In genomic region chr15:64690008-64690407, GRCh38 we compare ENCODE assay signal across 18 cellular contexts.
A peak's percentile ranks its signal among the peaks of the same experiment; 100 is the strongest.
DNase-seq lines count a peak whose midpoint lies in the region; ATAC-seq and TF ChIP-seq lines count a peak whose summit lies in the region.
"Had no signal": no experiment of that assay in that cellular context is flagged by ENCODE, and none has a peak within 500 bp of the region (broad histone marks: within the 10 kb centered on the region; RNA-seq: fewer than 3 reads in every experiment).

No MANE protein-coding gene starts in this region.

- no peaks in the 10 kb centered on the region for H3K27me3 ChIP-seq in WERI-Rb-1 (ENCODE audit: insufficient read depth, low read depth, severe bottlenecking)
- no peaks in the 10 kb centered on the region for H3K27me3 ChIP-seq in gastrocnemius medialis
- no peaks in the 10 kb centered on the region for H3K27me3 ChIP-seq in lower lobe of right lung (ENCODE audit: low read depth)
- H3K27me3 ChIP-seq: BLaER1 treated with 17β-estradiol and CSF1 and Interleukin-3, amounts not matched to agents 10 nM and 100 nM had no signal

- intact Hi-C loops in gastrocnemius medialis (cut with DNase I; ENCODE audit: low total_unique reads) (no loop called here), lower lobe of right lung (cut with DNase I) (no loop called here)

- no peak for TF ChIP-seq POLR2A in gastrocnemius medialis (IDR thresholded peaks at IDR 0.05)

- peak in 1 of 2 donors; percentile 51 for ATAC-seq in gastrocnemius medialis
- ATAC-seq in HG03025 (IDR thresholded peaks at IDR 0.05; ENCODE audit: low FRiP score, unreplicated experiment): no peak
- no peak for ATAC-seq in lower lobe of right lung

- H3K4me1 ChIP-seq in gastrocnemius medialis (peaks cover 68 to 69% of the 10 kb centered on the region in 2 donors), lower lobe of right lung (peaks cover 33% of the 10 kb centered on the region)

- H3K36me3 ChIP-seq in WERI-Rb-1: peaks cover 84% of the 10 kb centered on the region
- peaks cover 0 to 21% of the 10 kb centered on the region in 2 donors for H3K36me3 ChIP-seq in gastrocnemius medialis
- H3K36me3 ChIP-seq in lower lobe of right lung: peaks cover 63% of the 10 kb centered on the region

- no peak overlapping the region for H3K4me3 Mint-ChIP-seq in glutamatergic neuron (ENCODE audit: unreplicated experiment)
- H3K4me3 Mint-ChIP-seq: H9 had no signal

- no peak for TF ChIP-seq CTCF in WERI-Rb-1 (IDR thresholded peaks at IDR 0.05; ENCODE audit: low read depth, low read length)
- no peak for TF ChIP-seq CTCF in glutamatergic neuron (IDR thresholded peaks at IDR 0.05; ENCODE audit: partially characterized antibody, unreplicated experiment)
- TF ChIP-seq CTCF in gastrocnemius medialis (IDR thresholded peaks at IDR 0.05 in 4 of 5, conservative IDR thresholded peaks at IDR 0.05 in 1 of 5): no peak
- TF ChIP-seq CTCF in lower lobe of right lung (IDR thresholded peaks at IDR 0.05): no peak

- H3K27ac ChIP-seq in WERI-Rb-1 (peak overlapping the region; percentile 56), gastrocnemius medialis (peak overlapping the region; percentile 77 to 95 (median 86)), lower lobe of right lung (no peak overlapping the region)
- H3K27ac ChIP-seq: 22Rv1 had no signal

- H3K36me3 Mint-ChIP-seq in glutamatergic neuron (ENCODE audit: unreplicated experiment): no peaks in the 10 kb centered on the region

- peak overlapping the region; percentile 55 for H3K27ac Mint-ChIP-seq in glutamatergic neuron (ENCODE audit: unreplicated experiment)

- H3K9me3 ChIP-seq in WERI-Rb-1 (ENCODE audit: severe bottlenecking) (no peaks in the 10 kb centered on the region), gastrocnemius medialis (no peaks in the 10 kb centered on the region), lower lobe of right lung (no peaks in the 10 kb centered on the region)
- H3K9me3 ChIP-seq: BLaER1 treated with 17β-estradiol and CSF1 and Interleukin-3, amounts not matched to agents 10 nM and 100 nM had no signal

- peaks cover 24% of the 10 kb centered on the region for H3K27me3 Mint-ChIP-seq in glutamatergic neuron (ENCODE audit: unreplicated experiment)

- H3K9me3 Mint-ChIP-seq in glutamatergic neuron (ENCODE audit: unreplicated experiment): peaks cover 22% of the 10 kb centered on the region
- H3K9me3 Mint-ChIP-seq: H9 had no signal

- peaks cover 18% of the 10 kb centered on the region for H3K4me1 Mint-ChIP-seq in glutamatergic neuron (ENCODE audit: low read depth, unreplicated experiment)

- in situ Hi-C loops in gastrocnemius medialis (cut with MboI; ENCODE audit: low sequenced_read_pairs in 4 of 4): no loop called here

- DNase-seq in DMS 273 (lab: John Stamatoyannopoulos, UW; ENCODE audit: unreplicated experiment) (peak; percentile 5), DMS 273 treated with DMSO at 0.1 percent for 48 hours (lab: John Stamatoyannopoulos, UW) (no peak), WERI-Rb-1 (peak; percentile 49), glutamatergic neuron (no peak), gastrocnemius medialis (no peak), NCI-H2196 treated with DMSO at 0.1 percent for 48 hours (lab: John Stamatoyannopoulos, UW; ENCODE audit: unreplicated experiment) (no peak), lower lobe of right lung (no peak)
- DNase-seq: activated CD4-positive, alpha-beta T cell treated with anti-CD3 and anti-CD28 coated beads for 4 hours; activated T-cell treated with anti-CD3 and anti-CD28 coated beads, Interleukin-2, amount 50 U/mL, for 1 hour; amygdala; H9; IMR-90; NCI-H2171; SHP77 had no signal

- H3K4me3 ChIP-seq in WERI-Rb-1 (ENCODE audit: low read depth, low read length) (no peak overlapping the region), gastrocnemius medialis (no peak overlapping the region), lower lobe of right lung (no peak overlapping the region)
- H3K4me3 ChIP-seq: BLaER1 treated with 17β-estradiol and CSF1 and Interleukin-3, amounts not matched to agents 10 nM and 100 nM; lung had no signal

Comparison
In these comparisons a context has a peak if more than half of its experiments do, and no peak if none do; other contexts are left out.
1. DNase-seq: peak in DMS 273 (single experiment) and WERI-Rb-1 (single experiment); none in DMS 273 treated with DMSO at 0.1 percent for 48 hours (single experiment), glutamatergic neuron (single experiment), gastrocnemius medialis (0 of 2), NCI-H2196 treated with DMSO at 0.1 percent for 48 hours (single experiment) and lower lobe of right lung (single experiment).